Comparison of ENCODE assay signal across 17 cellular contexts in genomic region chr2:15989559-15989958, GRCh38. TPM values are rescaled to one million over a fixed set of nuclear protein-coding genes. Genes with fewer than 3 reads are reported as not detected.
DNase-seq lines count a peak whose midpoint lies in the region; ATAC-seq and TF ChIP-seq lines count a peak whose summit lies in the region.
"Had no signal": no experiment of that assay in that cellular context is flagged by ENCODE, and none has a peak within 500 bp of the region (broad histone marks: within the 10 kb centered on the region; RNA-seq: fewer than 3 reads in every experiment).

No MANE protein-coding gene starts in this region.

- intact Hi-C loops in upper lobe of right lung (cut with DNase I), result no loop called here

- no peaks in the 10 kb centered on the region for H3K36me3 Mint-ChIP-seq in nephron progenitor cell (ENCODE audit: low read depth)
- H3K36me3 Mint-ChIP-seq: CD8-positive, alpha-beta T cell had no signal

- no peaks in the 10 kb centered on the region for H3K27me3 ChIP-seq in upper lobe of right lung
- H3K27me3 ChIP-seq: BE2C had no signal

- no peaks in the 10 kb centered on the region for H3K36me3 ChIP-seq in upper lobe of right lung
- H3K36me3 ChIP-seq: BE2C had no signal

- peaks cover 37% of the 10 kb centered on the region for H3K4me1 Mint-ChIP-seq in nephron progenitor cell

- DNase-seq in LNCaP clone FGC (ENCODE audit: low read depth), result peak; percentile 14
- DNase-seq in nephron progenitor cell, result no peak
- DNase-seq in upper lobe of right lung, result no peak
- no peak for DNase-seq in RPMI8226
- DNase-seq in HuH-7 (ENCODE audit: low spot score), result no peak
- DNase-seq: BE2C; CD8-positive, alpha-beta T cell; IMR-90; MV-4-11; NCI-H1417 treated with DMSO at 0.1 percent for 48 hours; NCI-H2029 treated with DMSO at 0.1 percent for 48 hours; NCI-H510A treated with DMSO at 0.1 percent for 48 hours had no signal

- H3K9me3 Mint-ChIP-seq in nephron progenitor cell, result no peaks in the 10 kb centered on the region
- H3K9me3 Mint-ChIP-seq: CD8-positive, alpha-beta T cell had no signal

- no peak overlapping the region for H3K27ac ChIP-seq in upper lobe of right lung

- TF ChIP-seq CTCF in LNCaP clone FGC (IDR thresholded peaks at IDR 0.05; ENCODE audit: control insufficient read depth, extremely low read depth, insufficient read depth), result no peak
- no peak for TF ChIP-seq CTCF in nephron progenitor cell (IDR thresholded peaks at IDR 0.05)
- TF ChIP-seq CTCF in upper lobe of right lung (IDR thresholded peaks at IDR 0.05), result no peak

- no peak overlapping the region for H3K4me3 Mint-ChIP-seq in nephron progenitor cell
- H3K4me3 Mint-ChIP-seq: CD8-positive, alpha-beta T cell had no signal

- H3K9me3 ChIP-seq in upper lobe of right lung, result no peaks in the 10 kb centered on the region

- peak overlapping the region; percentile 15 for H3K27ac Mint-ChIP-seq in nephron progenitor cell
- H3K27ac Mint-ChIP-seq: CD8-positive, alpha-beta T cell had no signal

- H3K4me3 ChIP-seq in LNCaP clone FGC (ENCODE audit: low read depth, low read length) (no peak overlapping the region), upper lobe of right lung (no peak overlapping the region)

- peak; percentile 75 for ATAC-seq in esophagus mucosa
- peak; percentile 65 for ATAC-seq in upper lobe of right lung
- no peak for ATAC-seq in GM21367 (IDR thresholded peaks at IDR 0.05; ENCODE audit: unreplicated experiment)
- ATAC-seq: CD8-positive, alpha-beta T cell; HCT116 had no signal

- H3K27me3 Mint-ChIP-seq in nephron progenitor cell (ENCODE audit: low read depth, poor library complexity), result peaks cover 4% of the 10 kb centered on the region

- H3K4me1 ChIP-seq in upper lobe of right lung, result no peaks in the 10 kb centered on the region

RNA-seq across cellular contexts. Expression of gene MYCN, which starts 49.2 kb away (rescaled TPM):
- total RNA-seq in esophagus mucosa (0.20 TPM), upper lobe of right lung (0.49 TPM)
- total RNA-seq: CD8-positive, alpha-beta T cell; IMR-90; LHCN-M2; RPMI7951 had no signal
